ENCODE assay signal across 8 cellular contexts in the genomic region with DNA sequence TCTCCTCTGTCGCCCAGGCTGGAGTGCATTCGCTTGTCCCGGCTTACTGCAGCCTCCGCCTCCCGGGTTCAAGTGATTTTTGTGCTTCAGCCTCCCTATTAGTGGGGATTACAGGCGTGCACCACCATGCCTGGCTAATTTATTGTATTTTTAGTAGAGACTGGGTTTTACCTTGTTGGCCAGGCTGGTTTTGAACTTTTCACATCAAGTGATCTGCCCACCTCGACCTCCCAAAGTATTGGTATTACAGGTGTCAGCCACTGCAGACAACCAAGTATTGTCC. TPM values are rescaled to one million over a fixed set of nuclear protein-coding genes. Genes with fewer than 3 reads are reported as not detected.
DNase-seq lines count a peak whose midpoint lies in the region; ATAC-seq lines count a peak whose summit lies in the region.

No MANE protein-coding gene starts in this region.

- peak overlapping the region; percentile 97 for H3K4me3 ChIP-seq in ACC112 (ENCODE audit: low read depth, low read length)
- H3K4me3 ChIP-seq in Jurkat, Clone E6-1 (ENCODE audit: low read length), result peak overlapping the region; percentile 84
- peak overlapping the region; percentile 83 to 99 for H3K4me3 ChIP-seq in muscle layer of duodenum (ENCODE audit: low read depth in 1 of 2, low read length in 2 of 2)

- H3K27ac ChIP-seq in ACC112 (ENCODE audit: low read depth, low read length) (peak overlapping the region; percentile 96), cingulate gyrus (ENCODE audit: low read depth, low read length) (peak overlapping the region; percentile 39), muscle layer of duodenum (ENCODE audit: low read length) (peak overlapping the region; percentile 99)

- no peak for ATAC-seq in GM21619 (IDR thresholded peaks at IDR 0.05; ENCODE audit: unreplicated experiment)

- H3K9me3 ChIP-seq in muscle layer of duodenum (ENCODE audit: control insufficient read depth in 1 of 2, low read length in 2 of 2), result no peaks in the 10 kb centered on the region

- peaks cover 53% of the 10 kb centered on the region for H3K79me2 ChIP-seq in ACC112 (ENCODE audit: control insufficient read depth, insufficient read depth, low read length, unreplicated experiment)

- no peak for DNase-seq in Jurkat, Clone E6-1 (ENCODE audit: low read depth, low spot score)
- DNase-seq in iPS-NIHi11 (ENCODE audit: low spot score), result no peak
- no peak for DNase-seq in T1000 (lab: John Stamatoyannopoulos, UW)
- DNase-seq in retina, result no peak

- H2AFZ ChIP-seq in ACC112 (ENCODE audit: low read length, unreplicated experiment), result no peak overlapping the region

- H3K27me3 ChIP-seq in ACC112 (ENCODE audit: insufficient read depth, low read length) (no peaks in the 10 kb centered on the region), muscle layer of duodenum (ENCODE audit: low read depth, low read length) (no peaks in the 10 kb centered on the region)

- H3K4me1 ChIP-seq in ACC112 (ENCODE audit: control insufficient read depth, insufficient read depth, low read length, unreplicated experiment) (peaks cover 24% of the 10 kb centered on the region), muscle layer of duodenum (ENCODE audit: control insufficient read depth in 1 of 2, insufficient read depth in 2 of 2, low read length in 2 of 2) (peaks cover 11 to 22% of the 10 kb centered on the region in 2 donors)

- peaks cover 37% of the 10 kb centered on the region for H3K36me3 ChIP-seq in ACC112 (ENCODE audit: insufficient read depth, low read length)
- H3K36me3 ChIP-seq in muscle layer of duodenum (ENCODE audit: control insufficient read depth in 1 of 2, insufficient read depth in 2 of 2, low read length in 2 of 2), result peaks cover 35 to 41% of the 10 kb centered on the region in 2 donors

RNA-seq across cellular contexts. Expression of a gene that starts 1.1 kb away (rescaled TPM):
- 2,124 TPM for polyA plus RNA-seq in Jurkat, Clone E6-1 (2012; ENCODE audit: insufficient read depth, insufficient read length)

RNA-seq across cellular contexts. Expression of a gene that starts 1.5 kb away (rescaled TPM):
- 5.1 TPM for polyA plus RNA-seq in Jurkat, Clone E6-1 (2012; ENCODE audit: insufficient read depth, insufficient read length)

RNA-seq across cellular contexts. Expression of a gene that starts 35.4 kb away (rescaled TPM):
- 35.2 TPM for polyA plus RNA-seq in Jurkat, Clone E6-1 (2012; ENCODE audit: insufficient read depth, insufficient read length)

Comparison
In these comparisons a context has a peak if more than half of its experiments do, and no peak if none do; other contexts are left out.
1. H3K27ac ChIP-seq: peak in every context shown above with its lines; median percentile 99 in muscle layer of duodenum; 96 in ACC112; 39 in cingulate gyrus.